3 cellular contexts compared by ENCODE assay signal in genomic region chr2:54183281-54183680, GRCh38.
"Had no signal": no experiment of that assay in that cellular context is flagged by ENCODE, and none has a peak within 500 bp of the region (broad histone marks: within the 10 kb centered on the region; RNA-seq: fewer than 3 reads in every experiment).

No MANE protein-coding gene starts in this region.

- H3K4me3 ChIP-seq: GM12878 had no signal

- ATAC-seq: GM12878 had no signal

- DNase-seq: GDM1, GF-D8 had no signal
